Comparison of ENCODE assay signal across 8 cellular contexts in the genomic region with DNA sequence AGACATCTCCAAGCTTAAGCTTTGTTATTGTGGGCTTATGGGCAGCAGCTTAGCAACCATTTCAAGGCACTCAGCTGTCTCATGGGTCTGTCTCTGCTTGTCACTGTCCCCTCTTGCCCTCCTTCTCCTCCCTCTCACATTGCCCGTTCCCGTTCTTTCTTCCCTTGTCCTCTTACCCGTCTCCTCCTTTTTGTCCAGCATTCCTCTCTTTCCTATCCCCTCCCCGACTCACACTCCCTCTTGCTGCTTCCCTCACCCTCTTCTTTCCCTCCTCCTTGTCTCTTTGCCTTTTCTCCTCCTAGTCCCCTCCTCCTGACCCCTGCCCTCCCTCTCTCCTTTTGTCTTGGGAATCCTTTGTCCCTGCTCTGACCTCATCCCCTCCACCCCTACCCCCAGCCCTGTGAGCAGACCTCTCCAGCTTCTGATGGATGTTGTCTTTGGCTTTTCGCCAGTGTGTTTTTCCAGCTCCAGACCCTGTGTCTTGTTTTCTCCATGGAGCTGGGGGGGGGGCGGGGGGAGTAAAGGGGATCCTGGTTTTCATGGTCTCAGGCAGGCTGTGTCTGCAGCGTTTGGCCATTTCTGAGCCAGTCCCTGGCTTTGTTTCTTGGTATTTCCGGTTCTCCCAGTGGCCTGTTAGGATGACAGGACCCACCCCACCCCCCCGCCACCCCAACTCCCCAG. TPM values are rescaled to one million over a fixed set of nuclear protein-coding genes. Genes with fewer than 3 reads are reported as not detected.
DNase-seq lines count a peak whose midpoint lies in the region; ATAC-seq, FAIRE-seq and TF ChIP-seq lines count a peak whose summit lies in the region.

No MANE protein-coding gene starts in this region.

- no peak for ATAC-seq in GM18867 (IDR thresholded peaks at IDR 0.05; ENCODE audit: unreplicated experiment)

- FAIRE-seq in GM12891 (lab: Jason Lieb, UNC): no peak

- H3K27ac ChIP-seq in SJSA1: peak overlapping the region; percentile 70
- peak overlapping the region; percentile 75 for H3K27ac ChIP-seq in hepatocyte

- peaks cover 88% of the 10 kb centered on the region for H3K79me2 ChIP-seq in hepatocyte

- no peaks in the 10 kb centered on the region for H3K9me3 ChIP-seq in SJSA1 (replicated peaks)
- no peaks in the 10 kb centered on the region for H3K9me3 ChIP-seq in hepatocyte (ENCODE audit: low read depth)
- H3K9me3 ChIP-seq in skeletal muscle satellite cell (replicated peaks; ENCODE audit: low read length): no peaks in the 10 kb centered on the region

- no peak for TF ChIP-seq POLR2A in GM12891 (IDR thresholded peaks at IDR 0.05; ENCODE audit: low read depth, low read length)

- TF ChIP-seq CTCF in hepatocyte (IDR thresholded peaks at IDR 0.05; ENCODE audit: poor library complexity): no peak

- H3K4me3 ChIP-seq in SJSA1 (no peak overlapping the region), hepatocyte (no peak overlapping the region), skeletal muscle satellite cell (ENCODE audit: low read length) (no peak overlapping the region)

- H3K36me3 ChIP-seq in SJSA1: no peaks in the 10 kb centered on the region
- no peaks in the 10 kb centered on the region for H3K36me3 ChIP-seq in hepatocyte (replicated peaks; ENCODE audit: insufficient read depth, low read depth)
- no peaks in the 10 kb centered on the region for H3K36me3 ChIP-seq in skeletal muscle satellite cell (ENCODE audit: insufficient read depth, low read length)

- H3K4me2 ChIP-seq in hepatocyte (peak overlapping the region; percentile 66), skeletal muscle satellite cell (ENCODE audit: low read length) (peak overlapping the region; percentile 33)

- no peaks in the 10 kb centered on the region for H3K27me3 ChIP-seq in SJSA1 (replicated peaks)
- H3K27me3 ChIP-seq in hepatocyte: no peaks in the 10 kb centered on the region
- no peaks in the 10 kb centered on the region for H3K27me3 ChIP-seq in skeletal muscle satellite cell (ENCODE audit: control insufficient read depth, insufficient read depth, low read length)

- H3K9ac ChIP-seq in skeletal muscle satellite cell (ENCODE audit: low read depth, low read length): peak overlapping the region; percentile 35

- POLR2A ChIA-PET in HEK293T (lab: Yijun Ruan, JAX): interaction anchor here (1.4 kb wide), 1 partner anchor 30 kb away, joined by 4 read pairs; no protein-coding TSS in a partner anchor

- CTCF ChIA-PET in HEK293T (lab: Yijun Ruan, JAX): no interaction called here

- no peak overlapping the region for H2AFZ ChIP-seq in hepatocyte

- DNase-seq in HEK293T (ENCODE audit: extremely low spot score) (peak; percentile 55), SJSA1 (ENCODE audit: low read depth in 1 of 2, low spot score in 2 of 2) (peak; percentile 79 to 85), hepatocyte (ENCODE audit: low spot score) (peak; percentile 71), GM12891 (ENCODE audit: insufficient read length, low spot score) (no peak), NCI-H1694 treated with DMSO at 0.1 percent for 48 hours (lab: John Stamatoyannopoulos, UW) (no peak)
- no peak for DNase-seq in activated naive CD4-positive, alpha-beta T cell (lab: John Stamatoyannopoulos, UW)

- no peaks in the 10 kb centered on the region for H3K9me2 ChIP-seq in hepatocyte (replicated peaks; ENCODE audit: insufficient read depth)

- no peaks in the 10 kb centered on the region for H4K20me1 ChIP-seq in hepatocyte (ENCODE audit: insufficient read depth, poor library complexity, severe bottlenecking)

- 31% methylated on average over 5 of the region's 9 CpGs for WGBS in hepatocyte (ENCODE audit: low lambda C conversion rate, missing lambda C conversion rate)

- peaks cover 34% of the 10 kb centered on the region for H3K4me1 ChIP-seq in SJSA1 (replicated peaks)
- H3K4me1 ChIP-seq in hepatocyte (ENCODE audit: insufficient read depth): peaks cover 26% of the 10 kb centered on the region
- peaks cover 32% of the 10 kb centered on the region for H3K4me1 ChIP-seq in skeletal muscle satellite cell (ENCODE audit: control insufficient read depth, insufficient read depth, low read length)

TF ChIP-seq in HEK293T, 16 proteins besides CTCF, POLR2A, EP300 and RAD21:
- TF ChIP-seq FOXM1 (IDR thresholded peaks at IDR 0.05; ENCODE audit: borderline replicate concordance) (peak; percentile 33; the same call in 1 of the 2 replicates), ELF4 (IDR thresholded peaks at IDR 0.05) (no peak)

TF ChIP-seq in GM12891, 5 proteins besides CTCF, POLR2A, EP300 and RAD21:
- no peak for TF ChIP-seq POU2F2 (IDR thresholded peaks at IDR 0.05; ENCODE audit: low read depth, low read length)
- TF ChIP-seq POLR2AphosphoS5 (IDR thresholded peaks at IDR 0.05; ENCODE audit: low read depth, low read length): no peak
- TF ChIP-seq PAX5 (IDR thresholded peaks at IDR 0.05; ENCODE audit: insufficient read depth, low read length, severe bottlenecking): no peak
- TF ChIP-seq TAF1 (IDR thresholded peaks at IDR 0.05; ENCODE audit: low read depth, low read length): no peak
- no peak for TF ChIP-seq SPI1 (IDR thresholded peaks at IDR 0.05; ENCODE audit: low read depth, low read length)

RNA-seq across cellular contexts. Expression of a gene that starts 47.9 kb away (rescaled TPM):
- total RNA-seq in SJSA1 (2014; rRNA removed; shearing (Covaris generic)): 8.1 and 15.4 TPM in 2 replicates
- 28.8 and 31.5 TPM in 2 replicates for total RNA-seq in hepatocyte
- polyA plus RNA-seq in hepatocyte: 19.0 and 21.0 TPM in 2 replicates
- 21.0 and 32.5 TPM in 2 replicates for total RNA-seq in skeletal muscle satellite cell (2012; rRNA removed)
- 19.6 TPM for polyA plus RNA-seq in GM12891 (2012; ENCODE audit: low read depth, missing spikeins)

Comparison
In these comparisons a context has a peak if more than half of its experiments do, and no peak if none do; other contexts are left out.
1. DNase-seq: peak in HEK293T (single experiment), SJSA1 (2 of 2) and hepatocyte (single experiment); none in activated naive CD4-positive, alpha-beta T cell (0 of 4), GM12891 (single experiment) and NCI-H1694 treated with DMSO at 0.1 percent for 48 hours (single experiment).